ENCODE assay signal across 20 cellular contexts in the genomic region with DNA sequence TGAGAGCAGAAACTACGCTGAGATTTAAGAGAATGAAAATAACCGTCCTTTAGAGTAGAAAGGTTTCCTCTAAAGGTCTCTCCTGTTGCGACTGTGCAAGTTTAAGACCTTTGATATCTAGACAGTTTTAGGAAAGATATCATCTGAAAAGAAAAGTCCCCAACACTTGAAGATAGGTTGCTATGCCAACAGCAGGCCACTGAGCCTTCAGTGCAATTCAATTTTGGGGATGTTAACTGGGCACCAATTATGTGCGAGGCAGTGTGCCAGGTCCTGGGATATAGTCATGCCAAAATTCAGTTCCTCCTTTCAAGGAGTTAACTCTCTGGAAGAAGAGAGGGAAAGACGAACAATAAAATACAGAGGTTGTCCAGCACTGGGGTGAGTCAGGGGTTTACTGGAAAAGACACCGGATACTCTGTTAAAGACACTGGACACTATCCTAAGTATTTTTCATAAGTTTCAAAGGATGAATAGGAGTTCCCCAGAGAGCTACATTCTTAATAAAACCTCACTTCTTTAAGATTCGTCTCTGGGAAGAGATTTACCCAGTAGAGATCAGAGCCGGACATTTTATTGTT. TPM values are rescaled to one million over a fixed set of nuclear protein-coding genes. Genes with fewer than 3 reads are reported as not detected.
DNase-seq lines count a peak whose midpoint lies in the region; ATAC-seq, FAIRE-seq and TF ChIP-seq lines count a peak whose summit lies in the region.
"Had no signal": no experiment of that assay in that cellular context is flagged by ENCODE, and none has a peak within 500 bp of the region (broad histone marks: within the 10 kb centered on the region; RNA-seq: fewer than 3 reads in every experiment).

No MANE protein-coding gene starts in this region.

- H3K9ac ChIP-seq in GM12878 (ENCODE audit: control insufficient read depth, insufficient read depth, low read length): no peak overlapping the region

- H3K4me3 Mint-ChIP-seq in nephron: no peak overlapping the region
- H3K4me3 Mint-ChIP-seq: CD4-positive, CD25-positive, alpha-beta regulatory T cell; H9 had no signal

- no peak overlapping the region; the same call in 1 of the 2 replicates for H3K4me2 ChIP-seq in GM12878 (ENCODE audit: control insufficient read depth, insufficient read depth)

- H3K27me3 Mint-ChIP-seq in nephron (ENCODE audit: low read depth): no peaks in the 10 kb centered on the region
- H3K27me3 Mint-ChIP-seq: CD4-positive, CD25-positive, alpha-beta regulatory T cell had no signal

- no peaks in the 10 kb centered on the region for H4K20me1 ChIP-seq in GM12878 (ENCODE audit: control insufficient read depth, insufficient read depth)

- CTCF ChIA-PET in GM12878 (lab: Yijun Ruan, JAX): no interaction called here

- POLR2A ChIA-PET in GM12878 (lab: Charles Lee): interaction anchor here (0.7 to 1.5 kb wide), 3 partner anchors 11 to 13 kb away, joined by 3 to 4 read pairs (median 4); no protein-coding TSS in a partner anchor

- BruUV-seq in GM12878 (replicated peaks; lab: Mats Ljungman, UMichigan): no TSS peak

- no peak for TF ChIP-seq CTCF in GM12878 (IDR thresholded peaks at IDR 0.05 in 2 of 3, conservative IDR thresholded peaks at IDR 0.05 in 1 of 3; ENCODE audit: control insufficient read depth in 2 of 3, extremely low read depth in 1 of 3, insufficient read depth in 1 of 3, low read depth in 3 of 3, low read length in 3 of 3)
- TF ChIP-seq CTCF in nephron (IDR thresholded peaks at IDR 0.05; ENCODE audit: unreplicated experiment in 3 of 3): no peak
- no peak for TF ChIP-seq CTCF in GM13976 (IDR thresholded peaks at IDR 0.05; ENCODE audit: borderline replicate concordance, control extremely low read depth, extremely low read depth, insufficient read depth, missing control alignments)
- TF ChIP-seq CTCF in foreskin keratinocyte (conservative IDR thresholded peaks at IDR 0.05): no peak

- no peak for TF ChIP-seq POLR2A in GM12878 (IDR thresholded peaks at IDR 0.05; ENCODE audit: low read depth, low read length)

- H3K4me1 ChIP-seq in GM12878 (ENCODE audit: control insufficient read depth, insufficient read depth, low read length) (peaks cover 6% of the 10 kb centered on the region; the same call in 1 of the 2 replicates), foreskin keratinocyte (peaks cover 12% of the 10 kb centered on the region)

- peak overlapping the region; percentile 5; the same call in 1 of the 2 replicates for H2AFZ ChIP-seq in GM12878 (ENCODE audit: control insufficient read depth, low read depth, low read length)

- 81% methylated on average over 8 of the region's 8 CpGs for WGBS in GM12878 (ENCODE audit: insufficient coverage, insufficient replicate concordance, low lambda C conversion rate, missing lambda C conversion rate)

- H3K27ac Mint-ChIP-seq in nephron: peak overlapping the region in 2 of 3 experiments; percentile 12 to 83
- H3K27ac Mint-ChIP-seq: H9, IgD-negative memory B cell had no signal

- RAD21 ChIA-PET in GM12878 (lab: Charles Lee; ENCODE audit: unreplicated experiment): no interaction called here

- H3K36me3 ChIP-seq in GM12878 (ENCODE audit: control insufficient read depth in 2 of 2, insufficient read depth in 2 of 2, low read length in 1 of 2): no peaks in the 10 kb centered on the region

- intact Hi-C loops in GM12878 (cut with micrococcal nuclease; ENCODE audit: unreplicated experiment): no loop called here

- no peak for TF ChIP-seq EP300 in GM12878 (IDR thresholded peaks at IDR 0.05; ENCODE audit: borderline replicate concordance in 1 of 2, control insufficient read depth in 1 of 2, low read depth in 2 of 2, low read length in 2 of 2)

- H3K4me3 ChIP-seq in GM12878: no peak overlapping the region

- SMC1A ChIA-PET in GM12878 (lab: Charles Lee; ENCODE audit: uncharacterized antibody, unreplicated experiment): interaction anchor here (0.6 to 2.5 kb wide), 8 partner anchors 10 to 585 kb away, joined by 3 to 10 read pairs (median 4); no protein-coding TSS in a partner anchor

- no peak for TF ChIP-seq RAD21 in GM12878 (IDR thresholded peaks at IDR 0.05; ENCODE audit: insufficient read depth, low read depth, low read length)

- H3K9me3 ChIP-seq in GM12878 (replicated peaks; ENCODE audit: control insufficient read depth, insufficient read depth, low read length): no peaks in the 10 kb centered on the region

- peak; percentile 88 for DNase-seq in COLO829 (ENCODE audit: low spot score)
- peak; percentile 81 for DNase-seq in M059J (ENCODE audit: low read depth)
- no peak for DNase-seq in GM12878 (ENCODE audit: low read depth, low spot score)
- DNase-seq in GM13976 (ENCODE audit: low spot score): no peak
- no peak for DNase-seq in activated T-cell treated with anti-CD3 and anti-CD28 coated beads, Interleukin-2, amount 50 U/mL, for 1 hour
- DNase-seq in A172 (ENCODE audit: low spot score): no peak
- DNase-seq in foreskin keratinocyte: no peak
- DNase-seq: ACHN; Calu3; CD4-positive, CD25-positive, alpha-beta regulatory T cell; DMS79 treated with DMSO at 0.1 percent for 48 hours; H9; NCI-H1694; NCI-H2107; NCI-H345; Right ventricle myocardium superior had no signal

- H3K27ac ChIP-seq in GM12878 (ENCODE audit: control insufficient read depth, insufficient read depth) (no peak overlapping the region), foreskin keratinocyte (no peak overlapping the region)

- peaks cover 5% of the 10 kb centered on the region for H3K9me3 Mint-ChIP-seq in nephron
- H3K9me3 Mint-ChIP-seq: CD4-positive, CD25-positive, alpha-beta regulatory T cell; IgD-negative memory B cell had no signal

- peaks cover 16% of the 10 kb centered on the region for H3K4me1 Mint-ChIP-seq in nephron

- no peaks in the 10 kb centered on the region for H3K79me2 ChIP-seq in GM12878 (ENCODE audit: control insufficient read depth, insufficient read depth, low read length)

- ATAC-seq in GM12878 (no peak; the same call in 2 of the 3 replicates), foreskin keratinocyte (no peak)
- ATAC-seq: Panc1 had no signal

- no peaks in the 10 kb centered on the region for H3K36me3 Mint-ChIP-seq in nephron (ENCODE audit: low read depth)
- H3K36me3 Mint-ChIP-seq: CD4-positive, CD25-positive, alpha-beta regulatory T cell; IgD-negative memory B cell had no signal

- H3K27me3 ChIP-seq in GM12878 (replicated peaks in 1 of 2; ENCODE audit: control insufficient read depth in 2 of 2, insufficient read depth in 2 of 2, low read length in 1 of 2): no peaks in the 10 kb centered on the region
- no peaks in the 10 kb centered on the region for H3K27me3 ChIP-seq in foreskin keratinocyte

- in situ Hi-C loops in GM12878 (cut with MboI) (no loop called here), GM13976 (cut with MboI; ENCODE audit: low sequenced_read_pairs, unreplicated experiment) (no loop called here)

- no peak for FAIRE-seq in GM12878 (lab: Jason Lieb, UNC)
- FAIRE-seq: G401.6 had no signal

TF ChIP-seq in GM12878, 131 proteins besides CTCF, POLR2A, EP300 and RAD21 (continues in another document):
- no peak for TF ChIP-seq BMI1 (IDR thresholded peaks at IDR 0.05; ENCODE audit: borderline replicate concordance)
- TF ChIP-seq ZNF384 (IDR thresholded peaks at IDR 0.05; ENCODE audit: borderline replicate concordance, low read depth, low read length): no peak
- TF ChIP-seq, protein P1, sequence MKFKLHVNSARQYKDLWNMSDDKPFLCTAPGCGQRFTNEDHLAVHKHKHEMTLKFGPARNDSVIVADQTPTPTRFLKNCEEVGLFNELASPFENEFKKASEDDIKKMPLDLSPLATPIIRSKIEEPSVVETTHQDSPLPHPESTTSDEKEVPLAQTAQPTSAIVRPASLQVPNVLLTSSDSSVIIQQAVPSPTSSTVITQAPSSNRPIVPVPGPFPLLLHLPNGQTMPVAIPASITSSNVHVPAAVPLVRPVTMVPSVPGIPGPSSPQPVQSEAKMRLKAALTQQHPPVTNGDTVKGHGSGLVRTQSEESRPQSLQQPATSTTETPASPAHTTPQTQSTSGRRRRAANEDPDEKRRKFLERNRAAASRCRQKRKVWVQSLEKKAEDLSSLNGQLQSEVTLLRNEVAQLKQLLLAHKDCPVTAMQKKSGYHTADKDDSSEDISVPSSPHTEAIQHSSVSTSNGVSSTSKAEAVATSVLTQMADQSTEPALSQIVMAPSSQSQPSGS (IDR thresholded peaks at IDR 0.05; ENCODE audit: low read length): no peak
- TF ChIP-seq JUNB (IDR thresholded peaks at IDR 0.05): no peak
- TF ChIP-seq POLR2AphosphoS2 (IDR thresholded peaks at IDR 0.05; ENCODE audit: low read depth, low read length): no peak
- TF ChIP-seq MEF2B (IDR thresholded peaks at IDR 0.05; ENCODE audit: partially characterized antibody, poor library complexity, severe bottlenecking): no peak
- TF ChIP-seq NR2F1 (conservative IDR thresholded peaks at IDR 0.05): no peak
- no peak for TF ChIP-seq CHD2 (IDR thresholded peaks at IDR 0.05; ENCODE audit: borderline replicate concordance, low read depth, low read length)
- TF ChIP-seq FOS (IDR thresholded peaks at IDR 0.05; ENCODE audit: borderline replicate concordance, extremely low read depth, insufficient read length): no peak
- TF ChIP-seq BHLHE40 (IDR thresholded peaks at IDR 0.05; ENCODE audit: borderline replicate concordance in 1 of 2, low read depth in 2 of 2, low read length in 1 of 2): no peak

RNA-seq across cellular contexts. Expression of gene ZNF281, which starts 25.5 kb away (rescaled TPM):
- total RNA-seq in M059J (2014; rRNA removed; shearing (Covaris generic)): 17.2 and 24.3 TPM in 2 replicates
- total RNA-seq in GM12878 (2013; cell fraction: nucleolus; rRNA removed): 34.6 and 35.2 TPM in 2 replicates
- total RNA-seq in GM12878 (2014; rRNA removed) (16.0 and 16.1 TPM in 2 replicates), GM12878 (2014; rRNA removed; fragmentation: Illumina TruSeq; extraction: Trizol) (15.2 and 15.9 TPM in 2 replicates), GM12878 (2021) (14.9 and 16.0 TPM in 2 replicates), foreskin keratinocyte (27.5 and 29.1 TPM in 2 replicates)
- 5.9 TPM for polyA plus RNA-seq in GM12878 (2011; ENCODE audit: low read depth)
- polyA plus RNA-seq in GM12878 (2011; rRNA removed) (10.0 and 11.6 TPM in 2 replicates), GM12878 (2014; fragmentation: Illumina TruSeq; extraction: Trizol) (14.9 and 17.7 TPM in 2 replicates), GM12878 (2014; fragmentation: Nextera tagmentation; extraction: Ambion mirVana) (1 to 10 TPM; 8.3 to 9.4 TPM), GM12878 (2014; rRNA removed) (8.2 and 9.7 TPM in 2 replicates), GM12878 (2016; fragmentation: Nextera tagmentation; extraction: Ambion mirVana) (10 to 100 TPM; 21.4 to 21.8 TPM), foreskin keratinocyte (6.2 and 6.8 TPM in 2 replicates)
- polyA plus RNA-seq in GM12878 (2011; cell fraction: cytosol; rRNA removed): 3.5 and 4.6 TPM in 2 replicates
- polyA plus RNA-seq in GM12878 (2011; cell fraction: nucleus; rRNA removed): 7.7 and 8.7 TPM in 2 replicates
- polyA plus RNA-seq in GM12878 (2012): 9.2 and 10.9 TPM in 2 replicates
- polyA minus RNA-seq in GM12878 (2011; rRNA and poly(A)+ RNA removed): 12.0 and 16.1 TPM in 2 replicates
- polyA minus RNA-seq in GM12878 (2011; cell fraction: cytosol; rRNA and poly(A)+ RNA removed): 5.3 and 6.3 TPM in 2 replicates
- polyA minus RNA-seq in GM12878 (2011; cell fraction: nucleus; rRNA and poly(A)+ RNA removed): 9.1 and 11.5 TPM in 2 replicates
- total RNA-seq in A172 (2014; rRNA removed; shearing (Covaris generic)): 17.1 and 19.1 TPM in 2 replicates

Comparison
In these comparisons a context has a peak if more than half of its experiments do, and no peak if none do; other contexts are left out.
1. DNase-seq: peak in COLO829 (single experiment) and M059J (single experiment); none in GM12878 (single experiment), GM13976 (single experiment), activated T-cell treated with anti-CD3 and anti-CD28 coated beads, Interleukin-2, amount 50 U/mL, for 1 hour (single experiment), A172 (single experiment) and foreskin keratinocyte (0 of 2).